1 cellular context compared by ENCODE assay signal in the genomic region with DNA sequence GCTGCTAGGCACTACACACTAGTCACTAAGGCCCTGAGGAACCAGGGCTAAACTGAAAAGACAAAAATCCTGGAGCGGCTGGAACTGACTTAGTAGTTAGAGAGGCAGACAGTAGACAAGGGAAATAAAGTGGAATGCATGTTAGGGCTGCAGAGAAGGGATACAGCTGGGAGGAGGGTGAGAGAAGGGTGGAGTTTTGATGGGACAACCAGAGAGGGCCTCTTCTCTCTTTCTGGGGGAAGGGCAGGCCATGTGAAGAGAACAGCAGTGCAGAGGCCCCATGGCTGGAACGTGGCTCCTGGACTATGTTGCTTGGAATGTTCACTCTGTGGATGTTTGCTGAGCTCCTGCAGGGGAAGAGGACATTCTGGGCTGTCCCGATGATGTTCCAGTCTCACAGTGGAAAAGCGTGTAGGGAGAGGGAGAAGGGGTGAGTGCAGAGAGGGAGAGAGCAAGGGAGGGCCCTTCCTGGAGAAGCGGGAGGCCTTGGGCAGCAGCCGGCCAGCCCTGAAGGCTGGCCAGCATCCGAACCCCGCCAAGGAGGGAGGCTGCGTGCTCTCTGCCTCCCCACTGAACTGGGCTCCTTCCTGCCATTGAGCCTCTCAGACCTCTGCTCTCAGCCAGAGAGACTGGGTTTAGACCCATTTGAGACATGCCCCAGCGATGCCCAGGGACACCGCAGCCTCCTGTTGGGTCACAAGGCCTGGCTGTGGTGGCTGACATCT.
TF ChIP-seq lines count a peak whose summit lies in the region.

No MANE protein-coding gene starts in this region.

TF ChIP-seq in GM23338, 12 proteins besides CTCF, POLR2A, EP300 and RAD21 (continued from another document):
- TF ChIP-seq ZNF462 (CRISPR knock-in tag; IDR thresholded peaks at IDR 0.05), result no peak
- TF ChIP-seq CREB1 (CRISPR knock-in tag; IDR thresholded peaks at IDR 0.05; ENCODE audit: low read depth), result no peak
- TF ChIP-seq, protein P1, sequence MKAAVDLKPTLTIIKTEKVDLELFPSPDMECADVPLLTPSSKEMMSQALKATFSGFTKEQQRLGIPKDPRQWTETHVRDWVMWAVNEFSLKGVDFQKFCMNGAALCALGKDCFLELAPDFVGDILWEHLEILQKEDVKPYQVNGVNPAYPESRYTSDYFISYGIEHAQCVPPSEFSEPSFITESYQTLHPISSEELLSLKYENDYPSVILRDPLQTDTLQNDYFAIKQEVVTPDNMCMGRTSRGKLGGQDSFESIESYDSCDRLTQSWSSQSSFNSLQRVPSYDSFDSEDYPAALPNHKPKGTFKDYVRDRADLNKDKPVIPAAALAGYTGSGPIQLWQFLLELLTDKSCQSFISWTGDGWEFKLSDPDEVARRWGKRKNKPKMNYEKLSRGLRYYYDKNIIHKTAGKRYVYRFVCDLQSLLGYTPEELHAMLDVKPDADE (IDR thresholded peaks at IDR 0.05), result no peak
- TF ChIP-seq REST (IDR thresholded peaks at IDR 0.05; ENCODE audit: unreplicated experiment), result no peak
- TF ChIP-seq JUNB (IDR thresholded peaks at IDR 0.05; ENCODE audit: unreplicated experiment), result no peak
- no peak for TF ChIP-seq ZNF114 (CRISPR knock-in tag; IDR thresholded peaks at IDR 0.05)
- TF ChIP-seq STAT1 (IDR thresholded peaks at IDR 0.05; ENCODE audit: unreplicated experiment), result no peak
- no peak for TF ChIP-seq POLR2AphosphoS5 (IDR thresholded peaks at IDR 0.05; ENCODE audit: low read depth)
- TF ChIP-seq ZNF331 (CRISPR knock-in tag; IDR thresholded peaks at IDR 0.05; ENCODE audit: low read depth), result no peak
